ENCODE assay signal across 9 cellular contexts in genomic region chr9:134642385-134643181, GRCh38. TPM values are rescaled to one million over a fixed set of nuclear protein-coding genes. Genes with fewer than 3 reads are reported as not detected.
DNase-seq lines count a peak whose midpoint lies in the region; ATAC-seq and TF ChIP-seq lines count a peak whose summit lies in the region.
"Had no signal": no experiment of that assay in that cellular context is flagged by ENCODE, and none has a peak within 500 bp of the region (broad histone marks: within the 10 kb centered on the region; RNA-seq: fewer than 3 reads in every experiment).

No MANE protein-coding gene starts in this region.

- peak overlapping the region; percentile 74 to 99 for H3K4me3 ChIP-seq in foreskin fibroblast (ENCODE audit: low read depth in 1 of 2, low read length in 2 of 2)

- POLR2A ChIA-PET in RWPE1 (lab: Yijun Ruan, JAX; ENCODE audit: low non-redundant PET): no interaction called here

- peak; percentile 72 for DNase-seq in AG09319 (ENCODE audit: extremely low read depth, low read depth)
- DNase-seq in RWPE1 (ENCODE audit: low spot score): peak; percentile 83
- peak; percentile 90 to 94 for DNase-seq in foreskin fibroblast
- DNase-seq in omental fat pad (ENCODE audit: low spot score): no peak
- no peak for DNase-seq in SK-N-DZ (ENCODE audit: low spot score)
- no peak for DNase-seq in SIG-M5 treated with dmso at 0.1 percent for 504 hours (lab: John Stamatoyannopoulos, UW; ENCODE audit: unreplicated experiment)
- DNase-seq: NCI-H187 treated with DMSO at 0.1 percent for 48 hours had no signal

- TF ChIP-seq CTCF in AG09319 (IDR thresholded peaks at IDR 0.05; ENCODE audit: low read depth, low read length): peak; percentile 60
- no peak; the same call in 1 of the 2 replicates for TF ChIP-seq CTCF in RWPE1 (conservative IDR thresholded peaks at IDR 0.05; ENCODE audit: low read depth)
- TF ChIP-seq CTCF in foreskin fibroblast (IDR thresholded peaks at IDR 0.05; ENCODE audit: low read depth, low read length): peak; percentile 43
- TF ChIP-seq CTCF in omental fat pad (IDR thresholded peaks at IDR 0.05): no peak

- peak overlapping the region; percentile 97 for H3K27ac ChIP-seq in RWPE1

- ATAC-seq in omental fat pad (ENCODE audit: low FRiP score) (peak; percentile 21), GM19023 (IDR thresholded peaks at IDR 0.05; ENCODE audit: unreplicated experiment) (no peak), GM21528 (IDR thresholded peaks at IDR 0.05; ENCODE audit: low FRiP score, unreplicated experiment) (no peak)

- CTCF ChIA-PET in RWPE1 (lab: Yijun Ruan, JAX): interaction anchor here (0.6 to 1.6 kb wide), 7 partner anchors 60 to 472 kb away, joined by 3 to 9 read pairs (median 4); no protein-coding TSS in a partner anchor

RNA-seq across cellular contexts. Expression of gene COL5A1, which starts 1.0 kb away (rescaled TPM):
- 10 to 100 TPM; 13.3 to 55.0 (median 27.0) TPM for total RNA-seq in omental fat pad
- not detected in 2 replicates for polyA plus RNA-seq in SK-N-DZ (2014; cell fraction: cytosol; rRNA removed)
- not detected in 2 replicates for polyA plus RNA-seq in SK-N-DZ (2014; cell fraction: nucleus; rRNA removed)

Comparison
In these comparisons a context has a peak if more than half of its experiments do, and no peak if none do; other contexts are left out.
1. DNase-seq: peak in AG09319 (single experiment), RWPE1 (single experiment) and foreskin fibroblast (2 of 2); none in omental fat pad (single experiment), SK-N-DZ (single experiment) and SIG-M5 treated with dmso at 0.1 percent for 504 hours (single experiment).
2. CTCF ChIP-seq: peak in AG09319 (single experiment) and foreskin fibroblast (single experiment); none in RWPE1 (single experiment) and omental fat pad (0 of 3).